ENCODE assay signal across 24 cellular contexts in genomic region chr15:25242166-25242879, GRCh38.
DNase-seq lines count a peak whose midpoint lies in the region; ATAC-seq and TF ChIP-seq lines count a peak whose summit lies in the region.
"Had no signal": no experiment of that assay in that cellular context is flagged by ENCODE, and none has a peak within 500 bp of the region (broad histone marks: within the 10 kb centered on the region; RNA-seq: fewer than 3 reads in every experiment).

No MANE protein-coding gene starts in this region.

- peaks cover 20% of the 10 kb centered on the region for H3K9me3 Mint-ChIP-seq in activated CD4-positive, alpha-beta memory T cell treated with anti-CD3 and anti-CD28 coated beads for 36 hours
- peaks cover 34% of the 10 kb centered on the region for H3K9me3 Mint-ChIP-seq in activated CD4-positive, alpha-beta memory T cell treated with anti-CD3 and anti-CD28 coated beads, Interleukin-2, amount 10 ng/mL, durations not matched to agents 7 days and 5 days

- TF ChIP-seq POLR2A in body of pancreas (IDR thresholded peaks at IDR 0.05) (no peak), esophagus squamous epithelium (IDR thresholded peaks at IDR 0.05) (no peak)

- CTCF ChIA-PET in activated CD4-positive, alpha-beta memory T cell treated with anti-CD3 and anti-CD28 coated beads for 36 hours (lab: Charles Lee) = no interaction called here
- CTCF ChIA-PET in activated CD4-positive, alpha-beta memory T cell treated with anti-CD3 and anti-CD28 coated beads, Interleukin-2, amount 10 ng/mL, durations not matched to agents 7 days and 5 days (lab: Charles Lee) = no interaction called here

- H3K4me3 ChIP-seq in body of pancreas (no peak overlapping the region), esophagus squamous epithelium (no peak overlapping the region)
- H3K4me3 ChIP-seq: SK-N-MC, upper lobe of left lung had no signal

- H3K4me1 Mint-ChIP-seq in activated CD4-positive, alpha-beta memory T cell treated with anti-CD3 and anti-CD28 coated beads for 36 hours (ENCODE audit: low read depth) = no peaks in the 10 kb centered on the region
- H3K4me1 Mint-ChIP-seq in activated CD4-positive, alpha-beta memory T cell treated with anti-CD3 and anti-CD28 coated beads, Interleukin-2, amount 10 ng/mL, durations not matched to agents 7 days and 5 days = no peaks in the 10 kb centered on the region
- H3K4me1 Mint-ChIP-seq: activated naive CD4-positive, alpha-beta T cell treated with anti-CD3 and anti-CD28 coated beads, Interleukin-2, amount 10 ng/mL, durations not matched to agents 7 days and 5 days; CD8-positive, alpha-beta memory T cell; nephron progenitor cell had no signal

- intact Hi-C loops in activated CD4-positive, alpha-beta memory T cell treated with anti-CD3 and anti-CD28 coated beads for 36 hours (cut with micrococcal nuclease) = no loop called here
- intact Hi-C loops in body of pancreas (cut with DNase I) = no loop called here
- intact Hi-C loops in sciatic nerve (cut with DNase I) = no loop called here
- intact Hi-C loops in esophagus squamous epithelium (cut with DNase I) = no loop called here

- H3K9me3 ChIP-seq in body of pancreas = peaks cover 0 to 6% (median 0%) of the 10 kb centered on the region in 3 donors
- H3K9me3 ChIP-seq in esophagus squamous epithelium = peaks cover 0 to 95% (median 15%) of the 10 kb centered on the region in 3 donors

- H3K27me3 ChIP-seq in body of pancreas (no peaks in the 10 kb centered on the region), esophagus squamous epithelium (no peaks in the 10 kb centered on the region)
- H3K27me3 ChIP-seq: upper lobe of left lung had no signal

- H3K4me3 Mint-ChIP-seq in activated CD4-positive, alpha-beta memory T cell treated with anti-CD3 and anti-CD28 coated beads for 36 hours = no peak overlapping the region
- no peak overlapping the region for H3K4me3 Mint-ChIP-seq in activated CD4-positive, alpha-beta memory T cell treated with anti-CD3 and anti-CD28 coated beads, Interleukin-2, amount 10 ng/mL, durations not matched to agents 7 days and 5 days
- H3K4me3 Mint-ChIP-seq: activated naive CD4-positive, alpha-beta T cell treated with anti-CD3 and anti-CD28 coated beads, Interleukin-2, amount 10 ng/mL, durations not matched to agents 7 days and 5 days; CD8-positive, alpha-beta memory T cell; nephron progenitor cell had no signal

- no peaks in the 10 kb centered on the region for H3K27me3 Mint-ChIP-seq in activated CD4-positive, alpha-beta memory T cell treated with anti-CD3 and anti-CD28 coated beads for 36 hours
- H3K27me3 Mint-ChIP-seq in activated CD4-positive, alpha-beta memory T cell treated with anti-CD3 and anti-CD28 coated beads, Interleukin-2, amount 10 ng/mL, durations not matched to agents 7 days and 5 days = no peaks in the 10 kb centered on the region
- H3K27me3 Mint-ChIP-seq: activated naive CD4-positive, alpha-beta T cell treated with anti-CD3 and anti-CD28 coated beads, Interleukin-2, amount 10 ng/mL, durations not matched to agents 7 days and 5 days; CD8-positive, alpha-beta memory T cell had no signal

- ATAC-seq in body of pancreas (no peak), sciatic nerve (no peak), HG03135 (IDR thresholded peaks at IDR 0.05; ENCODE audit: unreplicated experiment) (no peak), HG02588 (IDR thresholded peaks at IDR 0.05; ENCODE audit: unreplicated experiment) (no peak)
- ATAC-seq: HCT116, left colon had no signal

- no peaks in the 10 kb centered on the region for H3K36me3 Mint-ChIP-seq in activated CD4-positive, alpha-beta memory T cell treated with anti-CD3 and anti-CD28 coated beads for 36 hours
- no peaks in the 10 kb centered on the region for H3K36me3 Mint-ChIP-seq in activated CD4-positive, alpha-beta memory T cell treated with anti-CD3 and anti-CD28 coated beads, Interleukin-2, amount 10 ng/mL, durations not matched to agents 7 days and 5 days (ENCODE audit: low read depth)
- H3K36me3 Mint-ChIP-seq: activated naive CD4-positive, alpha-beta T cell treated with anti-CD3 and anti-CD28 coated beads, Interleukin-2, amount 10 ng/mL, durations not matched to agents 7 days and 5 days; CD8-positive, alpha-beta memory T cell had no signal

- POLR2A ChIA-PET in activated CD4-positive, alpha-beta memory T cell treated with anti-CD3 and anti-CD28 coated beads for 36 hours (lab: Charles Lee) = no interaction called here
- POLR2A ChIA-PET in activated CD4-positive, alpha-beta memory T cell treated with anti-CD3 and anti-CD28 coated beads, Interleukin-2, amount 10 ng/mL, durations not matched to agents 7 days and 5 days (lab: Charles Lee) = no interaction called here

- H3K27ac Mint-ChIP-seq in activated CD4-positive, alpha-beta memory T cell treated with anti-CD3 and anti-CD28 coated beads for 36 hours = no peak overlapping the region
- H3K27ac Mint-ChIP-seq in activated CD4-positive, alpha-beta memory T cell treated with anti-CD3 and anti-CD28 coated beads, Interleukin-2, amount 10 ng/mL, durations not matched to agents 7 days and 5 days = no peak overlapping the region
- H3K27ac Mint-ChIP-seq: activated naive CD4-positive, alpha-beta T cell treated with anti-CD3 and anti-CD28 coated beads, Interleukin-2, amount 10 ng/mL, durations not matched to agents 7 days and 5 days; CD8-positive, alpha-beta memory T cell; nephron progenitor cell had no signal

- H3K4me1 ChIP-seq in body of pancreas = no peaks in the 10 kb centered on the region
- no peaks in the 10 kb centered on the region for H3K4me1 ChIP-seq in esophagus squamous epithelium
- H3K4me1 ChIP-seq: upper lobe of left lung had no signal

- H3K27ac ChIP-seq in body of pancreas (no peak overlapping the region), esophagus squamous epithelium (no peak overlapping the region)
- H3K27ac ChIP-seq: SK-N-MC, upper lobe of left lung had no signal

- no peaks in the 10 kb centered on the region for H3K36me3 ChIP-seq in body of pancreas (replicated peaks in 1 of 2; ENCODE audit: insufficient read depth in 1 of 2, low read depth in 2 of 2)
- H3K36me3 ChIP-seq in esophagus squamous epithelium = no peaks in the 10 kb centered on the region
- H3K36me3 ChIP-seq: upper lobe of left lung had no signal

- TF ChIP-seq CTCF in body of pancreas (IDR thresholded peaks at IDR 0.05) (no peak), esophagus squamous epithelium (IDR thresholded peaks at IDR 0.05) (no peak)

- DNase-seq in activated CD4-positive, alpha-beta memory T cell treated with anti-CD3 and anti-CD28 coated beads for 36 hours = peak; percentile 7
- no peak for DNase-seq in activated CD4-positive, alpha-beta memory T cell treated with anti-CD3 and anti-CD28 coated beads, Interleukin-2, amount 10 ng/mL, durations not matched to agents 7 days and 5 days
- DNase-seq in body of pancreas = peak in 3 of 4 donors; percentile 1 to 7 (median 3)
- peak; percentile 18 for DNase-seq in islet precursor cell
- DNase-seq in sciatic nerve (ENCODE audit: low spot score) = peak; percentile 38
- DNase-seq in esophagus squamous epithelium (lab: John Stamatoyannopoulos, UW) = no peak
- DNase-seq: activated naive CD4-positive, alpha-beta T cell treated with anti-CD3 and anti-CD28 coated beads, Interleukin-2, amount 10 ng/mL, durations not matched to agents 7 days and 5 days; AML-193; anterior cingulate cortex; caudate nucleus; NCI-H1105 treated with DMSO at 0.1 percent for 48 hours; NCI-H2029 treated with DMSO at 0.1 percent for 48 hours; NCI-H226; NCI-H748 treated with DMSO at 0.1 percent for 48 hours; nephron progenitor cell; RPMI8226; T-helper 2 cell had no signal

- WGBS in body of pancreas, 2 donors = 59 to 66% methylated on average over 8 to 10 of the region's 10 CpGs
- WGBS in esophagus squamous epithelium, 2 donors = no CpG with 5 or more reads among the region's 10 CpGs

Comparison
In these comparisons a context has a peak if more than half of its experiments do, and no peak if none do; other contexts are left out.
1. DNase-seq: peak in activated CD4-positive, alpha-beta memory T cell treated with anti-CD3 and anti-CD28 coated beads for 36 hours (single experiment), body of pancreas (3 of 4), islet precursor cell (single experiment) and sciatic nerve (single experiment); none in activated CD4-positive, alpha-beta memory T cell treated with anti-CD3 and anti-CD28 coated beads, Interleukin-2, amount 10 ng/mL, durations not matched to agents 7 days and 5 days (single experiment) and esophagus squamous epithelium (single experiment).